Comparison of ENCODE assay signal across 8 cellular contexts in the genomic region with DNA sequence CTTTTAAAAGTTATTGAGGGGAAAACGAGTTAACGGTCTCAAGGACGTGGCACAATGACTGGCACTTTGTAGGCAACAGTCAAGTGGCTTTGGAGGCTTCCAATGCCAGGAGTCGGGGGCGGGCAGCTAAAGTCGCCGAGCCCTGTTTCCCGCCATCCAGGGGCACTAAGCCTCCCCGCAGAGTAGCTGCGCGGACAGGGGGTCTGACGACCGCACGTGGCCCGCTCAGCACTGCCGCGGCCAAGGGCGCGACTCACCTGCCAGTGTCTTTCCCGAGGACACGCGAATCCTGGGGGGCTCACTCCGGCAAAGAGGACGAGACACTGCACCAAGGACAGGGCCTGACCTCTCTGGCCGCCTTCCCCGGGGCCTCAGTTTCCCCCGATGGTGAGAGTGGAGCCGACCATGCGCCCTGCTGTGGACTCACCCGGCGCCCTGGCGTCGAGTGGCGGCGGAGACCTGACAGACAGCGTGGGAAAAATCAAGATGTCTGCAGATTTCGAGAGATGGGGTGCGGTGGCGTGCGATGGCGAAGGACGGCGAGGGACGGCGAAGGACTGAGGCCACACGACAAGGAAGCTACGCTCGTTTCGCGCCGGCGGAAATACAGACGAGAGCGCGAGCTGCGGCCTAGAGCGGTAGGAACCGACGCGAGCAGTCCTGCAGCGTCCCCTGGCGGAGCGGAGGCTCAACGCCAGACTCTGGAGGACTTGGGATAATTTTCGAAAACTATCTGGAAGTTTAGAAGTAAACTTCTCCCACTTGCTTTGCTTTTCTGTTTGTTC. TPM values are rescaled to one million over a fixed set of nuclear protein-coding genes. Genes with fewer than 3 reads are reported as not detected.
DNase-seq lines count a peak whose midpoint lies in the region; ATAC-seq and TF ChIP-seq lines count a peak whose summit lies in the region.

A gene (minus strand): TSS at position 559 of the 785 bp plus-strand sequence.

- peak within 1 kb of the TSS; percentile 20 to 81 (median 61) for H3K4me3 ChIP-seq in adrenal gland
- peak within 1 kb of the TSS; percentile 81 for H3K4me3 ChIP-seq in upper lobe of right lung

- TF ChIP-seq POLR2A in adrenal gland (IDR thresholded peaks at IDR 0.05): peak; percentile 65 to 74

- 0 to 1% (median 1%) methylated on average over 31 to 65 of the region's 65 CpGs for WGBS in adrenal gland, 4 donors

- H3K4me1 ChIP-seq in adrenal gland (replicated peaks in 1 of 2) (peaks cover 6 to 19% of the 10 kb centered on the region in 2 donors), upper lobe of right lung (peaks cover 9% of the 10 kb centered on the region)

- H3K36me3 ChIP-seq in adrenal gland (replicated peaks in 1 of 2) (peaks cover 0 to 37% of the 10 kb centered on the region in 2 donors), upper lobe of right lung (peaks cover 37% of the 10 kb centered on the region)

- DNase-seq in GF-D8 (lab: John Stamatoyannopoulos, UW): peak; percentile 50
- DNase-seq in NCI-H146 (lab: John Stamatoyannopoulos, UW): peak; percentile 94
- DNase-seq in T-helper 1 cell: peak; percentile 81 to 92 (median 84)
- peak; percentile 88 to 96 (median 93) for DNase-seq in adrenal gland
- DNase-seq in left cardiac atrium: peak; percentile 93
- peak; percentile 98 for DNase-seq in posterior vena cava (ENCODE audit: low spot score)
- peak; percentile 94 for DNase-seq in upper lobe of right lung

- intact Hi-C loops in adrenal gland (cut with DNase I): no loop called here
- intact Hi-C loops in left cardiac atrium (cut with DNase I): loop anchor here in 1 of 2 donors (1.0 kb wide), 1 partner anchor 37 kb away; a partner anchor contains a TSS
- intact Hi-C loops in posterior vena cava (cut with DNase I): no loop called here
- intact Hi-C loops in upper lobe of right lung (cut with DNase I): no loop called here

- H3K27me3 ChIP-seq in adrenal gland (no peaks in the 10 kb centered on the region), upper lobe of right lung (no peaks in the 10 kb centered on the region)

- peak; percentile 54 for ATAC-seq in HG02610 (IDR thresholded peaks at IDR 0.05; ENCODE audit: unreplicated experiment)
- peak; percentile 91 to 92 for ATAC-seq in left cardiac atrium
- ATAC-seq in upper lobe of right lung: peak; percentile 98

- H3K9me3 ChIP-seq in adrenal gland (replicated peaks in 1 of 3) (no peaks in the 10 kb centered on the region), upper lobe of right lung (no peaks in the 10 kb centered on the region)

- TF ChIP-seq CTCF in adrenal gland (IDR thresholded peaks at IDR 0.05) (peak; percentile 99 to 100 (median 100)), upper lobe of right lung (IDR thresholded peaks at IDR 0.05) (peak; percentile 100)

- H3K27ac ChIP-seq in adrenal gland (peak within 1 kb of the TSS; percentile 67 to 88 (median 87)), upper lobe of right lung (peak within 1 kb of the TSS; percentile 81)

RNA-seq across cellular contexts. Expression of the gene that starts here (rescaled TPM):
- 10 to 100 TPM in 6 of 8 donors, 1 to 10 TPM in 2; 6.4 to 67.8 (median 19.2) TPM for total RNA-seq in adrenal gland
- polyA plus RNA-seq in adrenal gland: 10 to 100 TPM; 38.5 to 68.0 (median 57.8) TPM
- 10 to 100 TPM in 1 of 2 donors, 1 to 10 TPM in 1; 7.9 to 35.0 TPM for total RNA-seq in left cardiac atrium
- 10 to 100 TPM; 27.9 to 36.3 TPM for total RNA-seq in posterior vena cava
- 23.8 TPM for total RNA-seq in upper lobe of right lung

Comparison
In these comparisons a context has a peak if more than half of its experiments do, and no peak if none do; other contexts are left out.
1. Peak in every context shown above with its lines: DNase-seq, ATAC-seq, H3K4me3 ChIP-seq and H3K27ac ChIP-seq.